Comparison of ENCODE assay signal across 8 cellular contexts in genomic region chr1:156128749-156129682, GRCh38. TPM values are rescaled to one million over a fixed set of nuclear protein-coding genes. Genes with fewer than 3 reads are reported as not detected.
DNase-seq lines count a peak whose midpoint lies in the region; ATAC-seq and TF ChIP-seq lines count a peak whose summit lies in the region.

No MANE protein-coding gene starts in this region.

- CTCF ChIA-PET in activated CD4-positive, alpha-beta T cell treated with anti-CD3 and anti-CD28 coated beads for 36 hours (lab: Charles Lee), result interaction anchor here (0.6 to 29.1 kb wide), 23 partner anchors 9 to 1780 kb away, joined by 3 to 929 read pairs (median 4); partner anchors contain the start of genes LMNA, MEX3A and PMF1

- H3K4me1 Mint-ChIP-seq in activated CD4-positive, alpha-beta T cell treated with anti-CD3 and anti-CD28 coated beads for 36 hours, result peaks cover 64% of the 10 kb centered on the region
- peaks cover 33% of the 10 kb centered on the region for H3K4me1 Mint-ChIP-seq in type B pancreatic cell (ENCODE audit: unreplicated experiment)

- no peaks in the 10 kb centered on the region for H3K27me3 Mint-ChIP-seq in activated CD4-positive, alpha-beta T cell treated with anti-CD3 and anti-CD28 coated beads for 36 hours
- H3K27me3 Mint-ChIP-seq in type B pancreatic cell, result no peaks in the 10 kb centered on the region

- POLR2A ChIA-PET in activated CD4-positive, alpha-beta T cell treated with anti-CD3 and anti-CD28 coated beads for 36 hours (lab: Charles Lee), result interaction anchor here (0.6 to 4.6 kb wide), 9 partner anchors 11 to 89 kb away, joined by 3 to 103 read pairs (median 4); no protein-coding TSS in a partner anchor

- H3K9me3 Mint-ChIP-seq in activated CD4-positive, alpha-beta T cell treated with anti-CD3 and anti-CD28 coated beads for 36 hours (ENCODE audit: low read depth), result no peaks in the 10 kb centered on the region
- no peaks in the 10 kb centered on the region for H3K9me3 Mint-ChIP-seq in type B pancreatic cell

- peaks cover 21% of the 10 kb centered on the region for H3K36me3 Mint-ChIP-seq in activated CD4-positive, alpha-beta T cell treated with anti-CD3 and anti-CD28 coated beads for 36 hours (ENCODE audit: low read depth)
- H3K36me3 Mint-ChIP-seq in type B pancreatic cell, result no peaks in the 10 kb centered on the region

- no peak for DNase-seq in activated CD4-positive, alpha-beta T cell treated with anti-CD3 and anti-CD28 coated beads for 36 hours
- DNase-seq in activated CD4-positive, alpha-beta T cell treated with anti-CD3 and anti-CD28 coated beads for 4 hours, result no peak
- peak; percentile 74 to 91 for DNase-seq in cardiac fibroblast (ENCODE audit: low read depth in 2 of 2)
- DNase-seq in lung microvascular endothelial cell (ENCODE audit: low read depth in 2 of 2), result peak; percentile 39 to 78
- DNase-seq in type B pancreatic cell (ENCODE audit: extremely low spot score, unreplicated experiment), result no peak
- no peak for DNase-seq in AML-193 (lab: John Stamatoyannopoulos, UW)
- DNase-seq in NCI-H524 (lab: John Stamatoyannopoulos, UW), result no peak
- DNase-seq in activated naive CD4-positive, alpha-beta T cell treated with Interleukin-2 at 50 U/mL for 16 hours, result no peak

- no peak for TF ChIP-seq CTCF in cardiac fibroblast (IDR thresholded peaks at IDR 0.05; ENCODE audit: low read depth, low read length)
- TF ChIP-seq CTCF in type B pancreatic cell (conservative IDR thresholded peaks at IDR 0.05), result no peak

- peak overlapping the region; percentile 63 for H3K27ac Mint-ChIP-seq in activated CD4-positive, alpha-beta T cell treated with anti-CD3 and anti-CD28 coated beads for 36 hours
- H3K27ac Mint-ChIP-seq in type B pancreatic cell, result peak overlapping the region; percentile 98

- ATAC-seq in activated CD4-positive, alpha-beta T cell treated with anti-CD3 and anti-CD28 coated beads for 36 hours, result no peak

- no peak overlapping the region for H3K4me3 Mint-ChIP-seq in activated CD4-positive, alpha-beta T cell treated with anti-CD3 and anti-CD28 coated beads for 36 hours
- peak overlapping the region; percentile 42 for H3K4me3 Mint-ChIP-seq in type B pancreatic cell

- peak overlapping the region in 1 of 2 donors; percentile 19 for H3K4me3 ChIP-seq in cardiac fibroblast (replicated peaks in 1 of 2; ENCODE audit: low read depth in 2 of 2, low read length in 2 of 2)

- intact Hi-C loops in activated CD4-positive, alpha-beta T cell treated with anti-CD3 and anti-CD28 coated beads for 36 hours (cut with DNase I, micrococcal nuclease), result no loop called here

RNA-seq across cellular contexts. Expression of gene LMNA, which starts 14.5 kb away (rescaled TPM):
- 100 to 1,000 TPM; 184 to 218 TPM for total RNA-seq in activated CD4-positive, alpha-beta T cell treated with anti-CD3 and anti-CD28 coated beads for 36 hours
- total RNA-seq in lung microvascular endothelial cell (187 and 399 TPM in 2 replicates), type B pancreatic cell (ENCODE audit: low replicate concordance) (141 and 400 TPM in 2 replicates)

RNA-seq across cellular contexts. Expression of gene SEMA4A, which starts 24.4 kb away (rescaled TPM):
- total RNA-seq in activated CD4-positive, alpha-beta T cell treated with anti-CD3 and anti-CD28 coated beads for 36 hours, result 10 to 100 TPM; 53.3 to 64.5 TPM
- 0.20 and 0.44 TPM in 2 replicates for total RNA-seq in lung microvascular endothelial cell
- 7.1 and 12.9 TPM in 2 replicates for total RNA-seq in type B pancreatic cell (ENCODE audit: low replicate concordance)

RNA-seq across cellular contexts. Expression of gene MEX3A, which starts 46.8 kb away (rescaled TPM):
- under 1 TPM; 0.48 to 0.79 TPM for total RNA-seq in activated CD4-positive, alpha-beta T cell treated with anti-CD3 and anti-CD28 coated beads for 36 hours
- total RNA-seq in lung microvascular endothelial cell, result 3.4 and 4.8 TPM in 2 replicates
- total RNA-seq in type B pancreatic cell (ENCODE audit: low replicate concordance), result 31.0 and 61.9 TPM in 2 replicates

Comparison
In these comparisons a context has a peak if more than half of its experiments do, and no peak if none do; other contexts are left out.
1. DNase-seq: peak in cardiac fibroblast (2 of 2) and lung microvascular endothelial cell (2 of 2); none in activated CD4-positive, alpha-beta T cell treated with anti-CD3 and anti-CD28 coated beads for 36 hours (single experiment), activated CD4-positive, alpha-beta T cell treated with anti-CD3 and anti-CD28 coated beads for 4 hours (0 of 2), type B pancreatic cell (single experiment), AML-193 (0 of 2), NCI-H524 (0 of 2) and activated naive CD4-positive, alpha-beta T cell treated with Interleukin-2 at 50 U/mL for 16 hours (single experiment).